Comparison of ENCODE assay signal across 8 cellular contexts in the genomic region with DNA sequence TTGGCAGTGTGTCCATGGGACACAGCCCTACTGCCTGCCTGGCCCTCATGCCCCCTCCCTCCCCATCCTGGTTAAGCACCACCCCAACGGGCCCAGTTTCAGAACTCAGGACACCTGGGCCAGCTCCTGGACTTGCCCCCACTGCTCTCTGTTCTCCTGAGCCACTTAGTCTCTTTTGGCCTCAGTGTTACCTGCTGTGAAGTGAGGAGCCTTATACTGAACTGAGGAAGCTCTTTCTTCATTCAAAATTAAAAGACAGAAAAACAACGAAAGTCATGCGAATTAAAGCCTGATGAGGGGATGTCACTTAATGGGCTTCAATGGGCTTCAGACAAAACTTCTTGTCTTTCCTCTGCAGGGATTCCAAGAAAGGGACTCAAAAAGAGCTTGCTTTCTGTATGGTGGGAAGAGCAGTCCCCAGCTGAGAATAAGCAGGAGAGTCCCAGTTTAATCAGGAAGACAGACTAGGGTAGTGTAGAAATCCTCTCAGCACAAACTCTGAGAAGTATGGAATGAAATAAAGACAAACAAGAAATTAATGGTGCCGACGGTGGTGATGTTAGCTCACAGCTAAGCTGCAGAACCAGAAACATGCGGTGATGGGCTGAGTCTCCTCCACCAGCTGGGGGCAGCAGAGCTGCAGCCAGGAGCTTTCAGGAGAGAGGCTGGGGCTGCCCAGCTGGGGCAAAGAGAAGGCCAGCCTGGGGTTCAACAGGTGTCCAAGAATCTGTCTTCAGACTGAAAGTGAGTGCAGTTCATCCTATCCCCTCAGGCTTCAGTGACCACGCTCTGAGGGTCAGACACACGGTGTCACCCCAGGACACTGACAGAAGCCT.
DNase-seq lines count a peak whose midpoint lies in the region; ATAC-seq and TF ChIP-seq lines count a peak whose summit lies in the region.

No MANE protein-coding gene starts in this region.

- ATAC-seq in activated naive CD8-positive, alpha-beta T cell treated with anti-CD3 and anti-CD28 coated beads, Interleukin-2, amount 50 U/mL, for 24 hours, result peak; percentile 45
- no peak for ATAC-seq in GM18873 (IDR thresholded peaks at IDR 0.05; ENCODE audit: low FRiP score, unreplicated experiment)

- peaks cover 16% of the 10 kb centered on the region for H3K4me1 Mint-ChIP-seq in activated naive CD8-positive, alpha-beta T cell treated with anti-CD3 and anti-CD28 coated beads, Interleukin-2, amount 50 U/mL, for 24 hours

- peak; percentile 39 for DNase-seq in ACHN
- DNase-seq in ELF-1 (ENCODE audit: low read depth, low spot score), result peak; percentile 44
- DNase-seq in NB4 (ENCODE audit: low read depth), result peak; percentile 45
- peak; percentile 43 for DNase-seq in activated naive CD8-positive, alpha-beta T cell treated with anti-CD3 and anti-CD28 coated beads, Interleukin-2, amount 50 U/mL, for 24 hours
- DNase-seq in kidney epithelial cell (ENCODE audit: low read depth), result no peak
- DNase-seq in thyroid gland, result peak; percentile 21 to 26
- DNase-seq in cortex of kidney (lab: John Stamatoyannopoulos, UW), result no peak

- peaks cover 4% of the 10 kb centered on the region for H3K27me3 ChIP-seq in kidney epithelial cell (ENCODE audit: control insufficient read depth, insufficient read depth, low read length)
- H3K27me3 ChIP-seq in thyroid gland, result no peaks in the 10 kb centered on the region

- H3K36me3 Mint-ChIP-seq in activated naive CD8-positive, alpha-beta T cell treated with anti-CD3 and anti-CD28 coated beads, Interleukin-2, amount 50 U/mL, for 24 hours (ENCODE audit: low read depth), result no peaks in the 10 kb centered on the region

- in situ Hi-C loops in ACHN (cut with HindIII; ENCODE audit: low pct_ligation_motif_present, low pct_unique_long_range_greater_than_20kb, low sequenced_read_pairs), result no loop called here

- H3K4me3 ChIP-seq in NB4 (ENCODE audit: low read depth, low read length), result no peak overlapping the region
- H3K4me3 ChIP-seq in kidney epithelial cell (ENCODE audit: low read depth, low read length), result no peak overlapping the region
- no peak overlapping the region for H3K4me3 ChIP-seq in thyroid gland (replicated peaks in 1 of 3)

- TF ChIP-seq CTCF in NB4 (IDR thresholded peaks at IDR 0.05; ENCODE audit: low read depth, low read length) (peak; percentile 87), kidney epithelial cell (IDR thresholded peaks at IDR 0.05; ENCODE audit: insufficient read depth, low read length, poor library complexity, severe bottlenecking) (peak; percentile 87), thyroid gland (IDR thresholded peaks at IDR 0.05) (peak in 3 of 6 experiments; percentile 16 to 54 (median 21))

- no peaks in the 10 kb centered on the region for H3K9me3 ChIP-seq in thyroid gland

- no peaks in the 10 kb centered on the region for H3K9me3 Mint-ChIP-seq in activated naive CD8-positive, alpha-beta T cell treated with anti-CD3 and anti-CD28 coated beads, Interleukin-2, amount 50 U/mL, for 24 hours

- intact Hi-C loops in thyroid gland (cut with DNase I), result no loop called here

- H3K4me3 Mint-ChIP-seq in activated naive CD8-positive, alpha-beta T cell treated with anti-CD3 and anti-CD28 coated beads, Interleukin-2, amount 50 U/mL, for 24 hours, result no peak overlapping the region

- 47 to 51% methylated on average over 8 of the region's 8 CpGs for WGBS in thyroid gland, 2 donors

- TF ChIP-seq POLR2A in NB4 (IDR thresholded peaks at IDR 0.05; ENCODE audit: extremely low read depth, insufficient read length) (no peak), thyroid gland (IDR thresholded peaks at IDR 0.05) (no peak)

- H3K27ac ChIP-seq in thyroid gland, result no peak overlapping the region

- peaks cover 10% of the 10 kb centered on the region for H3K27me3 Mint-ChIP-seq in activated naive CD8-positive, alpha-beta T cell treated with anti-CD3 and anti-CD28 coated beads, Interleukin-2, amount 50 U/mL, for 24 hours

- H3K27ac Mint-ChIP-seq in activated naive CD8-positive, alpha-beta T cell treated with anti-CD3 and anti-CD28 coated beads, Interleukin-2, amount 50 U/mL, for 24 hours, result no peak overlapping the region

- H3K4me1 ChIP-seq in thyroid gland, result no peaks in the 10 kb centered on the region

- H3K36me3 ChIP-seq in kidney epithelial cell (ENCODE audit: control insufficient read depth, insufficient read depth, low read length) (no peaks in the 10 kb centered on the region), thyroid gland (no peaks in the 10 kb centered on the region)

Comparison
In these comparisons a context has a peak if more than half of its experiments do, and no peak if none do; other contexts are left out.
1. DNase-seq: peak in ACHN (single experiment), ELF-1 (single experiment), NB4 (single experiment), activated naive CD8-positive, alpha-beta T cell treated with anti-CD3 and anti-CD28 coated beads, Interleukin-2, amount 50 U/mL, for 24 hours (single experiment) and thyroid gland (2 of 2); none in kidney epithelial cell (single experiment) and cortex of kidney (single experiment).